In genomic region chr16:5058476-5058875, GRCh38 we compare ENCODE assay signal across 13 cellular contexts. TPM values are rescaled to one million over a fixed set of nuclear protein-coding genes. Genes with fewer than 3 reads are reported as not detected.
DNase-seq lines count a peak whose midpoint lies in the region; ATAC-seq and TF ChIP-seq lines count a peak whose summit lies in the region.
"Had no signal": no experiment of that assay in that cellular context is flagged by ENCODE, and none has a peak within 500 bp of the region (broad histone marks: within the 10 kb centered on the region; RNA-seq: fewer than 3 reads in every experiment).

No MANE protein-coding gene starts in this region.

- no peak overlapping the region for H3K4me2 ChIP-seq in osteoblast (ENCODE audit: insufficient read depth, low read length)

- H3K9me3 Mint-ChIP-seq in endothelial cell (ENCODE audit: unreplicated experiment), result no peaks in the 10 kb centered on the region
- H3K9me3 Mint-ChIP-seq: activated CD4-positive, alpha-beta memory T cell treated with anti-CD3 and anti-CD28 coated beads for 36 hours; activated naive CD4-positive, alpha-beta T cell treated with anti-CD3 and anti-CD28 coated beads, Interleukin-2, amount 50 U/mL, for 24 hours; effector memory CD8-positive, alpha-beta T cell; stimulated activated effector memory CD8-positive, alpha-beta T cell treated with anti-CD3 and anti-CD28 coated beads, Interleukin-12 subunit alpha, Interleukin-12 subunit beta, amount 100 ng/mL, for 72 hours had no signal

- no peaks in the 10 kb centered on the region for H3K4me1 ChIP-seq in osteoblast (ENCODE audit: insufficient read depth, low read length)
- no peaks in the 10 kb centered on the region for H3K4me1 ChIP-seq in tibial artery

- intact Hi-C loops in tibial artery (cut with DNase I; ENCODE audit: low total_unique reads), result no loop called here

- ATAC-seq in HG03342 (IDR thresholded peaks at IDR 0.05; ENCODE audit: unreplicated experiment), result no peak
- ATAC-seq: effector memory CD8-positive, alpha-beta T cell; stimulated activated effector memory CD8-positive, alpha-beta T cell treated with anti-CD3 and anti-CD28 coated beads, Interleukin-12 subunit alpha, Interleukin-12 subunit beta, amount 100 ng/mL, for 72 hours had no signal

- H3K79me2 ChIP-seq in osteoblast (ENCODE audit: insufficient read depth, low read length), result no peaks in the 10 kb centered on the region

- H3K27ac Mint-ChIP-seq in endothelial cell (ENCODE audit: unreplicated experiment), result no peak overlapping the region
- H3K27ac Mint-ChIP-seq: activated CD4-positive, alpha-beta memory T cell treated with anti-CD3 and anti-CD28 coated beads for 36 hours; activated naive CD4-positive, alpha-beta T cell treated with anti-CD3 and anti-CD28 coated beads, Interleukin-2, amount 50 U/mL, for 24 hours; effector memory CD8-positive, alpha-beta T cell; stimulated activated effector memory CD8-positive, alpha-beta T cell treated with anti-CD3 and anti-CD28 coated beads, Interleukin-12 subunit alpha, Interleukin-12 subunit beta, amount 100 ng/mL, for 72 hours had no signal

- no peaks in the 10 kb centered on the region for H3K36me3 Mint-ChIP-seq in endothelial cell (ENCODE audit: low read depth, unreplicated experiment)
- H3K36me3 Mint-ChIP-seq: activated CD4-positive, alpha-beta memory T cell treated with anti-CD3 and anti-CD28 coated beads for 36 hours; activated naive CD4-positive, alpha-beta T cell treated with anti-CD3 and anti-CD28 coated beads, Interleukin-2, amount 50 U/mL, for 24 hours; stimulated activated effector memory CD8-positive, alpha-beta T cell treated with anti-CD3 and anti-CD28 coated beads, Interleukin-12 subunit alpha, Interleukin-12 subunit beta, amount 100 ng/mL, for 72 hours had no signal

- peaks cover 16% of the 10 kb centered on the region for H3K27me3 ChIP-seq in osteoblast (ENCODE audit: insufficient read depth, low read length)
- H3K27me3 ChIP-seq in tibial artery, result peaks cover 0 to 23% of the 10 kb centered on the region in 2 donors

- H3K4me3 Mint-ChIP-seq in endothelial cell (ENCODE audit: unreplicated experiment), result no peak overlapping the region
- H3K4me3 Mint-ChIP-seq: activated CD4-positive, alpha-beta memory T cell treated with anti-CD3 and anti-CD28 coated beads for 36 hours; activated naive CD4-positive, alpha-beta T cell treated with anti-CD3 and anti-CD28 coated beads, Interleukin-2, amount 50 U/mL, for 24 hours; effector memory CD8-positive, alpha-beta T cell; stimulated activated effector memory CD8-positive, alpha-beta T cell treated with anti-CD3 and anti-CD28 coated beads, Interleukin-12 subunit alpha, Interleukin-12 subunit beta, amount 100 ng/mL, for 72 hours had no signal

- H3K4me1 Mint-ChIP-seq in endothelial cell (ENCODE audit: unreplicated experiment), result peaks cover 3% of the 10 kb centered on the region
- H3K4me1 Mint-ChIP-seq: activated naive CD4-positive, alpha-beta T cell treated with anti-CD3 and anti-CD28 coated beads, Interleukin-2, amount 50 U/mL, for 24 hours; stimulated activated effector memory CD8-positive, alpha-beta T cell treated with anti-CD3 and anti-CD28 coated beads, Interleukin-12 subunit alpha, Interleukin-12 subunit beta, amount 100 ng/mL, for 72 hours had no signal

- H3K4me3 ChIP-seq in NB4 (ENCODE audit: low read depth, low read length) (no peak overlapping the region), osteoblast (ENCODE audit: insufficient read depth, low read length) (no peak overlapping the region), tibial artery (no peak overlapping the region)

- no peak overlapping the region for H3K27ac ChIP-seq in osteoblast (ENCODE audit: low read depth, low read length)
- H3K27ac ChIP-seq in tibial artery, result no peak overlapping the region

- H3K36me3 ChIP-seq in osteoblast (ENCODE audit: insufficient read depth, low read length), result no peaks in the 10 kb centered on the region
- H3K36me3 ChIP-seq in tibial artery, result no peaks in the 10 kb centered on the region

- TF ChIP-seq POLR2A in NB4 (IDR thresholded peaks at IDR 0.05; ENCODE audit: extremely low read depth, insufficient read length), result no peak

- H2AFZ ChIP-seq in osteoblast (ENCODE audit: low read length), result no peak overlapping the region

- peaks cover 9% of the 10 kb centered on the region for H3K27me3 Mint-ChIP-seq in endothelial cell (ENCODE audit: unreplicated experiment)
- H3K27me3 Mint-ChIP-seq: activated CD4-positive, alpha-beta memory T cell treated with anti-CD3 and anti-CD28 coated beads for 36 hours; activated naive CD4-positive, alpha-beta T cell treated with anti-CD3 and anti-CD28 coated beads, Interleukin-2, amount 50 U/mL, for 24 hours had no signal

- TF ChIP-seq CTCF in NB4 (IDR thresholded peaks at IDR 0.05; ENCODE audit: low read depth, low read length), result peak; percentile 1
- TF ChIP-seq CTCF in endothelial cell (IDR thresholded peaks at IDR 0.05; ENCODE audit: unreplicated experiment), result peak; percentile 58
- peak; percentile 14 for TF ChIP-seq CTCF in osteoblast (IDR thresholded peaks at IDR 0.05; ENCODE audit: extremely low read depth, low read depth, low read length)
- TF ChIP-seq CTCF in tibial artery (IDR thresholded peaks at IDR 0.05), result no peak

- H3K9me3 ChIP-seq in osteoblast (ENCODE audit: low read depth, low read length) (no peaks in the 10 kb centered on the region), tibial artery (no peaks in the 10 kb centered on the region)

- no peaks in the 10 kb centered on the region for H4K20me1 ChIP-seq in osteoblast (ENCODE audit: insufficient read depth, low read length)

- DNase-seq in DMS53 (lab: John Stamatoyannopoulos, UW), result peak; percentile 17
- no peak for DNase-seq in DMS53 treated with DMSO at 0.1 percent for 48 hours (lab: John Stamatoyannopoulos, UW; ENCODE audit: unreplicated experiment)
- no peak for DNase-seq in NB4 (ENCODE audit: low read depth)
- DNase-seq in endothelial cell (ENCODE audit: low spot score), result peak; percentile 72
- no peak for DNase-seq in osteoblast (ENCODE audit: insufficient read length, low spot score, missing footprints)
- no peak for DNase-seq in NCI-H345 (lab: John Stamatoyannopoulos, UW)
- DNase-seq in tibial artery, result no peak
- DNase-seq: activated CD4-positive, alpha-beta memory T cell treated with anti-CD3 and anti-CD28 coated beads for 36 hours; effector memory CD8-positive, alpha-beta T cell; T-helper 1 cell had no signal

RNA-seq across cellular contexts. Expression of gene C16orf89, which starts 7.3 kb away (rescaled TPM):
- total RNA-seq in endothelial cell (ENCODE audit: unreplicated experiment) (not detected), osteoblast (0.59 TPM in 1 of 2 replicates, not detected in the other)
- total RNA-seq: activated CD4-positive, alpha-beta memory T cell treated with anti-CD3 and anti-CD28 coated beads for 36 hours had no signal

RNA-seq across cellular contexts. Expression of gene ALG1, which starts 13.2 kb away (rescaled TPM):
- total RNA-seq in endothelial cell (ENCODE audit: unreplicated experiment), result 21.0 TPM
- 43.3 and 43.4 TPM in 2 replicates for total RNA-seq in osteoblast

RNA-seq across cellular contexts. Expression of gene NAGPA, which starts 24.7 kb away (rescaled TPM):
- total RNA-seq in endothelial cell (ENCODE audit: unreplicated experiment) (10.2 TPM), osteoblast (29.8 and 40.2 TPM in 2 replicates)

RNA-seq across cellular contexts. Expression of gene EEF2KMT, which starts 39.1 kb away (rescaled TPM):
- 6.7 TPM for total RNA-seq in endothelial cell (ENCODE audit: unreplicated experiment)
- total RNA-seq in osteoblast, result 9.0 and 11.2 TPM in 2 replicates

Comparison
In these comparisons a context has a peak if more than half of its experiments do, and no peak if none do; other contexts are left out.
1. DNase-seq: peak in DMS53 (single experiment) and endothelial cell (single experiment); none in DMS53 treated with DMSO at 0.1 percent for 48 hours (single experiment), NB4 (single experiment), osteoblast (single experiment), NCI-H345 (single experiment) and tibial artery (0 of 2).
2. CTCF ChIP-seq: peak in NB4 (single experiment), endothelial cell (single experiment) and osteoblast (single experiment); none in tibial artery (0 of 2).